Comparison of ENCODE assay signal across 19 cellular contexts in genomic region chr3:12413721-12414255, GRCh38.
"Had no signal": no experiment of that assay in that cellular context is flagged by ENCODE, and none has a peak within 500 bp of the region (broad histone marks: within the 10 kb centered on the region; RNA-seq: fewer than 3 reads in every experiment).

No MANE protein-coding gene starts in this region.

- H3K4me3 ChIP-seq: coronary artery, lung, mucosa of descending colon, right atrium auricular region, transverse colon had no signal

- H3K4me1 ChIP-seq: right atrium auricular region had no signal

- H3K27me3 ChIP-seq: right atrium auricular region, transverse colon had no signal

- H3K9me3 ChIP-seq: mucosa of descending colon, neutrophil, right atrium auricular region, transverse colon had no signal

- H3K4me1 Mint-ChIP-seq: naive thymus-derived CD8-positive, alpha-beta T cell had no signal

- ATAC-seq: activated CD8-positive, alpha-beta T cell treated with anti-CD3 and anti-CD28 coated beads, Interleukin-2, amount 10 ng/mL, durations not matched to agents 7 days and 5 days; mucosa of descending colon; naive thymus-derived CD8-positive, alpha-beta T cell; stimulated activated effector memory CD8-positive, alpha-beta T cell treated with anti-CD3 and anti-CD28 coated beads, Interleukin-12 subunit alpha, Interleukin-12 subunit beta, amount 100 ng/mL, for 72 hours had no signal

- H3K27ac Mint-ChIP-seq: activated CD8-positive, alpha-beta T cell treated with anti-CD3 and anti-CD28 coated beads, Interleukin-2, amount 10 ng/mL, durations not matched to agents 7 days and 5 days; activated T-helper 1 cell treated with anti-CD3 and anti-CD28 coated beads, Interleukin-12 subunit alpha, Interleukin-12 subunit beta, Interleukin-2, Interleukin-4 antibody, amounts not matched to agents 30 ng/mL and 10 ng/mL and 1 ng/mL, durations not matched to agents 14 hours and 24 hours and 36 hours; naive thymus-derived CD8-positive, alpha-beta T cell; stimulated activated effector memory CD8-positive, alpha-beta T cell treated with anti-CD3 and anti-CD28 coated beads, Interleukin-12 subunit alpha, Interleukin-12 subunit beta, amount 100 ng/mL, for 72 hours had no signal

- H3K4me3 Mint-ChIP-seq: activated CD8-positive, alpha-beta T cell treated with anti-CD3 and anti-CD28 coated beads, Interleukin-2, amount 10 ng/mL, durations not matched to agents 7 days and 5 days; activated T-helper 1 cell treated with anti-CD3 and anti-CD28 coated beads, Interleukin-12 subunit alpha, Interleukin-12 subunit beta, Interleukin-2, Interleukin-4 antibody, amounts not matched to agents 30 ng/mL and 10 ng/mL and 1 ng/mL, durations not matched to agents 14 hours and 24 hours and 36 hours; naive thymus-derived CD8-positive, alpha-beta T cell; stimulated activated effector memory CD8-positive, alpha-beta T cell treated with anti-CD3 and anti-CD28 coated beads, Interleukin-12 subunit alpha, Interleukin-12 subunit beta, amount 100 ng/mL, for 72 hours had no signal

- H3K36me3 ChIP-seq: neutrophil, right atrium auricular region had no signal

- H3K9me3 Mint-ChIP-seq: activated T-helper 1 cell treated with anti-CD3 and anti-CD28 coated beads, Interleukin-12 subunit alpha, Interleukin-12 subunit beta, Interleukin-2, Interleukin-4 antibody, amounts not matched to agents 30 ng/mL and 10 ng/mL and 1 ng/mL, durations not matched to agents 14 hours and 24 hours and 36 hours; naive thymus-derived CD8-positive, alpha-beta T cell; stimulated activated effector memory CD8-positive, alpha-beta T cell treated with anti-CD3 and anti-CD28 coated beads, Interleukin-12 subunit alpha, Interleukin-12 subunit beta, amount 100 ng/mL, for 72 hours had no signal

- H3K27ac ChIP-seq: coronary artery, epithelial cell of prostate, neutrophil, right atrium auricular region, transverse colon had no signal

- H3K36me3 Mint-ChIP-seq: naive thymus-derived CD8-positive, alpha-beta T cell; stimulated activated effector memory CD8-positive, alpha-beta T cell treated with anti-CD3 and anti-CD28 coated beads, Interleukin-12 subunit alpha, Interleukin-12 subunit beta, amount 100 ng/mL, for 72 hours had no signal

- DNase-seq: activated CD4-positive, alpha-beta T cell treated with anti-CD3 and anti-CD28 coated beads for 48 hours; activated CD8-positive, alpha-beta memory T cell treated with anti-CD3 and anti-CD28 coated beads, Interleukin-2, amount 50 U/mL, for 48 hours; activated CD8-positive, alpha-beta T cell treated with anti-CD3 and anti-CD28 coated beads, Interleukin-2, amount 10 ng/mL, durations not matched to agents 7 days and 5 days; activated naive CD4-positive, alpha-beta T cell; caudate nucleus; effector memory CD4-positive, alpha-beta T cell; hippocampal formation; mucosa of descending colon; naive thymus-derived CD8-positive, alpha-beta T cell; small intestine; T-helper 1 cell; transverse colon had no signal
